Comparison of ENCODE assay signal across 7 cellular contexts in the genomic region with DNA sequence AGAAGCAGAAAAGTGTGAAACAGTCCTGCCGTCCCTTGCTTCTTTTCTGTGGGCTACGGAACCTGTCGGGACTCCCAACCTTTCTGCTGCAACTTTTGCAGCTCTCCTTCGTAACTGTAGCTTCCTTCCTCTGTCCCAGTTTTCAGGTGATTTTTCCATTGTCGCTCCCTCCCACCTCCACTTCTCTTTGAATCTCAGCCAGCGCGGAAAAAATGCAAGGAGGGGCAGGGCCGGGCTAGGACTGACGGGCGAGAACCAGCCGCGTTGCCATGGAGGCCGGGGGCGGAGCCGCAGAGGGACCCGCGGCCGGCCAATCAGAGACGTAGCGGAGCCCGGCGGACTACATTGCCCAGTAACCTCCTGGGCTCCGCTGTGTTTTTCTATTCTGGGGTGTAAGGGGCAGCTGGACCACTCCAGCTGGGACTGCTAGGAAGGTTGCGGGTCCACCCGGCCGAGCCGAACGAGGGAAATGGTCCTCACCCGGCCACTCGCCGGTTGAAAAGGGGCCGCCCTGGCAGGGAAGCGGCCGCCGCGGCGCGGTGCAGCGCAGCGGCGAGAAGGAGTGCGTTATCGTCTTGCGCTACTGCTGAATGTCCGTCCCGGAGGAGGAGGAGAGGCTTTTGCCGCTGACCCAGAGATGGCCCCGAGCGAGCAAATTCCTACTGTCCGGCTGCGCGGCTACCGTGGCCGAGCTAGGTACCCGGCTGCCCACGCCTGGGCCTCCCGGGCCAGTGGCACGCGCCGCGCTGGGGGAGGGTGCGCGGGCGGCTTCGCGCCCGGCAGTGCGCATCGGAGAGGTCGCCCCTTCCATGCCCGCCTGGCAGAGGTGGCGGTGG. TPM values are rescaled to one million over a fixed set of nuclear protein-coding genes. Genes with fewer than 3 reads are reported as not detected.
DNase-seq lines count a peak whose midpoint lies in the region; ATAC-seq and TF ChIP-seq lines count a peak whose summit lies in the region.

TSS of gene CYP39A1 (minus strand) at position 216 of the 836 bp plus-strand sequence. CDS start 236 bp downstream, outside the sequence.
A gene with protein sequence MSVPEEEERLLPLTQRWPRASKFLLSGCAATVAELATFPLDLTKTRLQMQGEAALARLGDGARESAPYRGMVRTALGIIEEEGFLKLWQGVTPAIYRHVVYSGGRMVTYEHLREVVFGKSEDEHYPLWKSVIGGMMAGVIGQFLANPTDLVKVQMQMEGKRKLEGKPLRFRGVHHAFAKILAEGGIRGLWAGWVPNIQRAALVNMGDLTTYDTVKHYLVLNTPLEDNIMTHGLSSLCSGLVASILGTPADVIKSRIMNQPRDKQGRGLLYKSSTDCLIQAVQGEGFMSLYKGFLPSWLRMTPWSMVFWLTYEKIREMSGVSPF (plus strand): TSS at position 373 of the 836 bp plus-strand sequence. CDS start 218 bp downstream, at position 591.

- H3K27ac Mint-ChIP-seq in WTC11 = peak within 1 kb of the TSS; percentile 96

- H3K27me3 ChIP-seq in skeletal muscle tissue (ENCODE audit: control insufficient read depth in 3 of 3, insufficient read depth in 3 of 3, low read length in 3 of 3) = no peaks in the 10 kb centered on the region

- H3K27me3 Mint-ChIP-seq in WTC11 (ENCODE audit: low read depth) = peaks cover 23% of the 10 kb centered on the region

- H3K4me3 ChIP-seq in cardiac fibroblast (replicated peaks in 1 of 2; ENCODE audit: low read depth in 2 of 2, low read length in 2 of 2) (peak within 1 kb of the TSS; percentile 68 to 80), skeletal muscle tissue (ENCODE audit: low read length in 3 of 3) (peak within 1 kb of the TSS; percentile 91 to 98 (median 96))

- H3K9me3 Mint-ChIP-seq in WTC11 = no peaks in the 10 kb centered on the region

- H3K4me3 Mint-ChIP-seq in WTC11 = peak within 1 kb of the TSS; percentile 98

- DNase-seq in NCI-H2171 (lab: John Stamatoyannopoulos, UW) (peak; percentile 85), WTC11 (ENCODE audit: low spot score) (peak; percentile 96), cardiac fibroblast (ENCODE audit: low read depth in 2 of 2) (peak; percentile 79 to 84), iPS-NIHi11 (ENCODE audit: low spot score) (peak; percentile 96)

- peaks cover 0 to 3% (median 3%) of the 10 kb centered on the region in 3 donors for H3K36me3 ChIP-seq in skeletal muscle tissue (ENCODE audit: control insufficient read depth in 3 of 3, insufficient read depth in 3 of 3, low read length in 3 of 3)

- H3K4me1 ChIP-seq in skeletal muscle tissue (ENCODE audit: control insufficient read depth in 3 of 3, insufficient read depth in 3 of 3, low read length in 3 of 3) = peaks cover 4 to 19% (median 7%) of the 10 kb centered on the region in 3 donors

- POLR2A ChIA-PET in WTC11 (lab: Charles Lee) = interaction anchor here (0.6 kb wide), 1 partner anchor 233 kb away, joined by 3 read pairs; no protein-coding TSS in a partner anchor

- H3K9ac ChIP-seq in skeletal muscle tissue (ENCODE audit: low read depth in 1 of 3, low read length in 3 of 3) = peak within 1 kb of the TSS; percentile 79 to 87 (median 84)

- ATAC-seq in GM18520 (IDR thresholded peaks at IDR 0.05; ENCODE audit: unreplicated experiment) (peak; percentile 99), HG03095 (IDR thresholded peaks at IDR 0.05; ENCODE audit: unreplicated experiment) (peak; percentile 100), WTC11 (peak; percentile 98)

- CTCF ChIA-PET in WTC11 (lab: Charles Lee) = interaction anchor here (1.2 kb wide), 1 partner anchor 432 kb away, joined by 3 read pairs; no protein-coding TSS in a partner anchor

- H3K4me1 Mint-ChIP-seq in WTC11 = peaks cover 24% of the 10 kb centered on the region

- no peaks in the 10 kb centered on the region for H3K9me3 ChIP-seq in skeletal muscle tissue (ENCODE audit: control insufficient read depth in 3 of 3, low read length in 3 of 3)

- no peaks in the 10 kb centered on the region for H3K36me3 Mint-ChIP-seq in WTC11

- TF ChIP-seq CTCF in WTC11 (IDR thresholded peaks at IDR 0.05) = no peak
- no peak for TF ChIP-seq CTCF in cardiac fibroblast (IDR thresholded peaks at IDR 0.05; ENCODE audit: low read depth, low read length)

- H3K27ac ChIP-seq in skeletal muscle tissue (ENCODE audit: low read depth, low read length) = peak within 1 kb of the TSS; percentile 84

TF ChIP-seq in WTC11, 78 proteins besides CTCF, POLR2A, EP300 and RAD21 (continues in another document):
- TF ChIP-seq, protein P1, sequence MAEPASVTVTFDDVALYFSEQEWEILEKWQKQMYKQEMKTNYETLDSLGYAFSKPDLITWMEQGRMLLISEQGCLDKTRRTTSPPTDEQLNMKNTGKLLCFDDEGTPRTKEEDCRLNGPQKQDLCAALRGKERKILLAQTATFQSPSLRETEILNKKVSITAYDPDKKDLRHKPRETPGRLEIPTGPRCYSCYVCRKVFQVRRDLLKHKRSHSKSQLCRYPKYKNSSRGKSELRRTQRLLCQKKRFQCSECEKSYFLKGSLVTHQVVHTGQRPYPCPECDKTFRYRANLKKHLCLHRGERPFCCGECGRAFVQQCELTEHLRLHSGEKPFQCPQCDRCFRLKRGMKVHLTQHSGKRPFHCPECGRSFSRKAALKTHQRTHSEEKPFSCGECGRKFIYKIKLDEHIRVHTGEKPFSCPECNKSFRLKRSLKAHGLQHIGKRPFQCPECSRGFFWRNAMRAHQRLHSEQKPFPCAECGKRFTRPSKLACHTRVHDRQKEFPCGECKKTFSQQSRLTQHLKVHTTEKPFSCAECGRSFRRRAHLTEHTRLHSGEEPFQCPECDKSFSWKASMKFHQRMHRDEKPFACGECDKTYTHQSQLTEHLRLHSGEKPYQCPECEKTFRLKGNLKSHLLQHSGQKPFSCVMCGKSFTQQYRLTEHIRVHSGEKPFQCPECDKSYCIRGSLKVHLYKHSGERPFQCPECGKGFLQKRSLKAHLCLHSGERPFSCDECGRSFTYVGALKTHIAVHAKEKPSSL (CRISPR knock-in tag; conservative IDR thresholded peaks at IDR 0.05) = no peak
- TF ChIP-seq FOXJ3 (CRISPR knock-in tag; IDR thresholded peaks at IDR 0.05; ENCODE audit: borderline replicate concordance) (no peak), SP1 (CRISPR knock-in tag; conservative IDR thresholded peaks at IDR 0.05) (0 out of 2 replicates have a peak, but pooled peaks have one; percentile 15), ZNF219 (CRISPR knock-in tag; IDR thresholded peaks at IDR 0.05; ENCODE audit: borderline replicate concordance) (no peak), EMX1 (CRISPR knock-in tag; IDR thresholded peaks at IDR 0.05) (no peak), ETV6 (CRISPR knock-in tag; IDR thresholded peaks at IDR 0.05) (no peak), TP53 (CRISPR knock-in tag; IDR thresholded peaks at IDR 0.05) (no peak), NR2C2 (CRISPR knock-in tag; IDR thresholded peaks at IDR 0.05) (no peak), PREB (CRISPR knock-in tag; IDR thresholded peaks at IDR 0.05; ENCODE audit: borderline replicate concordance) (no peak), ZSCAN18 (CRISPR knock-in tag; IDR thresholded peaks at IDR 0.05) (no peak), NR3C1 (CRISPR knock-in tag; conservative IDR thresholded peaks at IDR 0.05; ENCODE audit: low read depth) (no peak), CREM (CRISPR knock-in tag; IDR thresholded peaks at IDR 0.05) (0 out of 2 replicates have a peak, but pooled peaks have one; percentile 35), CREB1 (CRISPR knock-in tag; IDR thresholded peaks at IDR 0.05) (no peak), RELA (CRISPR knock-in tag; IDR thresholded peaks at IDR 0.05; ENCODE audit: borderline replicate concordance) (no peak), KAT7 (CRISPR knock-in tag; IDR thresholded peaks at IDR 0.05; ENCODE audit: borderline replicate concordance) (no peak), OVOL2 (CRISPR knock-in tag; IDR thresholded peaks at IDR 0.05; ENCODE audit: borderline replicate concordance) (no peak), ATF1 (CRISPR knock-in tag; IDR thresholded peaks at IDR 0.05) (no peak), ZNF423 (CRISPR knock-in tag; IDR thresholded peaks at IDR 0.05) (no peak), TCF7 (CRISPR knock-in tag; IDR thresholded peaks at IDR 0.05; ENCODE audit: low read depth) (no peak), TEAD1 (CRISPR knock-in tag; IDR thresholded peaks at IDR 0.05) (no peak), NFE2L1 (CRISPR knock-in tag; IDR thresholded peaks at IDR 0.05) (no peak)
- TF ChIP-seq, protein P2, sequence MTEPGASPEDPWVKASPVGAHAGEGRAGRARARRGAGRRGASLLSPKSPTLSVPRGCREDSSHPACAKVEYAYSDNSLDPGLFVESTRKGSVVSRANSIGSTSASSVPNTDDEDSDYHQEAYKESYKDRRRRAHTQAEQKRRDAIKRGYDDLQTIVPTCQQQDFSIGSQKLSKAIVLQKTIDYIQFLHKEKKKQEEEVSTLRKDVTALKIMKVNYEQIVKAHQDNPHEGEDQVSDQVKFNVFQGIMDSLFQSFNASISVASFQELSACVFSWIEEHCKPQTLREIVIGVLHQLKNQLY (CRISPR knock-in tag; IDR thresholded peaks at IDR 0.05) = no peak
- TF ChIP-seq, protein P3, sequence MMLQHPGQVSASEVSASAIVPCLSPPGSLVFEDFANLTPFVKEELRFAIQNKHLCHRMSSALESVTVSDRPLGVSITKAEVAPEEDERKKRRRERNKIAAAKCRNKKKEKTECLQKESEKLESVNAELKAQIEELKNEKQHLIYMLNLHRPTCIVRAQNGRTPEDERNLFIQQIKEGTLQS (CRISPR knock-in tag; conservative IDR thresholded peaks at IDR 0.05) = no peak

RNA-seq across cellular contexts. Expression of gene CYP39A1, which starts in this region (rescaled TPM):
- total RNA-seq in WTC11 (2021) = 1.3 to 1.6 TPM (median 1.6 TPM) in 3 replicates
- 6.3 TPM for total RNA-seq in skeletal muscle tissue

RNA-seq across cellular contexts. Expression of the second gene that starts in this region (rescaled TPM):
- 10.9 to 17.1 TPM (median 16.4 TPM) in 3 replicates for total RNA-seq in WTC11 (2021)
- total RNA-seq in skeletal muscle tissue = 8.9 TPM

Comparison
In these comparisons a context has a peak if more than half of its experiments do, and no peak if none do; other contexts are left out.
1. Peak in every context shown above with its lines: DNase-seq, ATAC-seq, H3K4me3 ChIP-seq and H3K27ac ChIP-seq.